In genomic region chr18:25962919-25963318, GRCh38 we compare ENCODE assay signal across 7 cellular contexts.
"Had no signal": no experiment of that assay in that cellular context is flagged by ENCODE, and none has a peak within 500 bp of the region (broad histone marks: within the 10 kb centered on the region; RNA-seq: fewer than 3 reads in every experiment).

No MANE protein-coding gene starts in this region.

- DNase-seq: IMR-90, KBM-7, KG1 had no signal

- ATAC-seq: HepG2, K562 had no signal

- H3K4me3 ChIP-seq: K562 had no signal

- H3K27ac ChIP-seq: HL-60 had no signal

- H3K27ac Mint-ChIP-seq: IgD-negative memory B cell had no signal

- H3K4me1 Mint-ChIP-seq: IgD-negative memory B cell had no signal

- H3K36me3 Mint-ChIP-seq: IgD-negative memory B cell had no signal

- H3K9me3 Mint-ChIP-seq: IgD-negative memory B cell had no signal
